Comparison of ENCODE assay signal across 12 cellular contexts in genomic region chr6:53309897-53310291, GRCh38. TPM values are rescaled to one million over a fixed set of nuclear protein-coding genes. Genes with fewer than 3 reads are reported as not detected.
DNase-seq lines count a peak whose midpoint lies in the region; ATAC-seq and TF ChIP-seq lines count a peak whose summit lies in the region.
"Had no signal": no experiment of that assay in that cellular context is flagged by ENCODE, and none has a peak within 500 bp of the region (broad histone marks: within the 10 kb centered on the region; RNA-seq: fewer than 3 reads in every experiment).

No MANE protein-coding gene starts in this region.

- peak overlapping the region; percentile 21 to 45 (median 37) for H3K4me3 Mint-ChIP-seq in T-cell

- peak overlapping the region in 1 of 2 experiments; percentile 20 for H3K4me3 ChIP-seq in neutrophil (ENCODE audit: low read depth in 1 of 2, low read length in 1 of 2)
- H3K4me3 ChIP-seq: HAP-1 had no signal

- H3K9me3 Mint-ChIP-seq in T-cell, result no peaks in the 10 kb centered on the region

- peaks cover 58 to 72% of the 10 kb centered on the region in 2 experiments for H3K4me1 ChIP-seq in neutrophil (ENCODE audit: control insufficient read depth in 1 of 2, insufficient read depth in 1 of 2, low read depth in 1 of 2, low read length in 1 of 2)

- POLR2A ChIA-PET in T-cell (lab: Charles Lee), result interaction anchor here (0.5 to 1.5 kb wide), 6 partner anchors 13 to 487 kb away, joined by 3 to 5 read pairs (median 3); no protein-coding TSS in a partner anchor

- ATAC-seq in HG02884 (IDR thresholded peaks at IDR 0.05; ENCODE audit: unreplicated experiment), result peak; percentile 3
- peak in 1 of 4 experiments; percentile 9 for ATAC-seq in T-cell (replicated peaks in 1 of 4)
- no peak for ATAC-seq in HG02870 (IDR thresholded peaks at IDR 0.05; ENCODE audit: unreplicated experiment)

- no peaks in the 10 kb centered on the region for H3K27me3 Mint-ChIP-seq in T-cell

- CTCF ChIA-PET in T-cell (lab: Charles Lee), result interaction anchor here (0.6 to 1.5 kb wide), 10 partner anchors 13 to 174 kb away, joined by 3 to 6 read pairs (median 4); no protein-coding TSS in a partner anchor

- no peaks in the 10 kb centered on the region for H3K27me3 ChIP-seq in neutrophil

- no peak for TF ChIP-seq CTCF in neutrophil (IDR thresholded peaks at IDR 0.05)

- H3K27ac Mint-ChIP-seq in T-cell, result peak overlapping the region; percentile 88 to 89

- H3K36me3 ChIP-seq in neutrophil, result no peaks in the 10 kb centered on the region
- H3K36me3 ChIP-seq: HAP-1 had no signal

- peaks cover 82 to 87% (median 84%) of the 10 kb centered on the region in 3 donors for H3K4me1 Mint-ChIP-seq in T-cell

- peaks cover 3% of the 10 kb centered on the region for H3K36me3 Mint-ChIP-seq in T-cell

- peak overlapping the region; percentile 89 for H3K27ac ChIP-seq in neutrophil

- DNase-seq in NCI-H510A treated with DMSO at 0.1 percent for 48 hours (lab: John Stamatoyannopoulos, UW) (peak; percentile 93), NCI-H510A (lab: John Stamatoyannopoulos, UW) (no peak), T-cell (no peak), NCI-H748 (lab: John Stamatoyannopoulos, UW; ENCODE audit: unreplicated experiment) (no peak), DMS114 treated with DMSO at 0.1 percent for 48 hours (lab: John Stamatoyannopoulos, UW; ENCODE audit: unreplicated experiment) (no peak)
- DNase-seq: activated CD4-positive, alpha-beta T cell treated with anti-CD3 and anti-CD28 coated beads, Interleukin-2, amount 50 U/mL, for 1 hour; left ventricle myocardium superior; stimulated activated CD8-positive, alpha-beta memory T cell treated with anti-CD3 and anti-CD28 coated beads, Interleukin-4, amount 100 ng/mL, for 48 hours had no signal

- no peaks in the 10 kb centered on the region for H3K9me3 ChIP-seq in neutrophil
- H3K9me3 ChIP-seq: HAP-1 had no signal

RNA-seq across cellular contexts. Expression of gene ELOVL5, which starts 38.9 kb away (rescaled TPM):
- total RNA-seq in T-cell, result 100 to 1,000 TPM in 1 of 5 donors, 10 to 100 TPM in 4; 71.4 to 101 (median 86.5) TPM
